ENCODE assay signal across 12 cellular contexts in the genomic region with DNA sequence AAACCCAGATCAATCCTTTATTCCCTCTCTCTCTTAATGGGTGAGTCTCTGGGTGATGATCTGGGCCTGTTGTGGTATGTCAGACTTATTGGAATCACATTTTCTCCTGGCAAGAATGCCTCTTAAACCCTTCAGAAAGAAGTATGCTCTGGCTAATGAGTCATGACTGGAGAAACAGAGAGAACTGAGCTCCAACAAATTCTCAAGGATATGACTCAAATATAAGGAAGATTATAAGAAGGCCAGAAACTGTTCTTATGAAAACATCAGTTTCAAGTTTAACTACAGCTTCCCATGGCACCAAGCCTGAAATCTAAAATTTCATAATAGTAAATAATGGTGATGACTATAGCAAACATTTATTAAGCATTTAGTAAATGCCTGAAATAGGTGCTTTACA.
DNase-seq lines count a peak whose midpoint lies in the region; ATAC-seq, FAIRE-seq and TF ChIP-seq lines count a peak whose summit lies in the region.
"Had no signal": no experiment of that assay in that cellular context is flagged by ENCODE, and none has a peak within 500 bp of the region (broad histone marks: within the 10 kb centered on the region; RNA-seq: fewer than 3 reads in every experiment).

No MANE protein-coding gene starts in this region.

- TF ChIP-seq CTCF in A549 (IDR thresholded peaks at IDR 0.05) (no peak), endothelial cell of umbilical vein (IDR thresholded peaks at IDR 0.05; ENCODE audit: extremely low read depth in 1 of 2, insufficient read depth in 1 of 2, low read depth in 1 of 2, low read length in 2 of 2) (no peak), H9 (conservative IDR thresholded peaks at IDR 0.05) (no peak)

- DNase-seq in A549 (ENCODE audit: low read depth in 1 of 2, low spot score in 1 of 2) (peak; percentile 78 to 93), LoVo (ENCODE audit: low spot score) (peak; percentile 26), endothelial cell of umbilical vein (ENCODE audit: low read depth, low spot score) (peak; percentile 92), H9 (no peak)
- DNase-seq in stimulated activated CD4-positive, alpha-beta T cell treated with anti-CD3 and anti-CD28 coated beads, Interleukin-4, amount 100 ng/mL, for 4 hours = no peak
- DNase-seq: BE2C; effector CD4-positive, alpha-beta T cell; NCI-H1092 treated with DMSO at 0.1 percent for 48 hours; RPMI8226 had no signal

- intact Hi-C loops in endothelial cell of umbilical vein (cut with micrococcal nuclease) = no loop called here

- peak; percentile 84 to 91 for TF ChIP-seq EP300 in A549 (IDR thresholded peaks at IDR 0.05)

- no peaks in the 10 kb centered on the region for H3K4me1 Mint-ChIP-seq in H9

- no peak overlapping the region for H4K5ac ChIP-seq in H9 (ENCODE audit: insufficient read length, low read depth, low read length)

- TF ChIP-seq POLR2A in A549 (IDR thresholded peaks at IDR 0.05; ENCODE audit: low read length) (no peak), endothelial cell of umbilical vein (IDR thresholded peaks at IDR 0.05; ENCODE audit: low read depth, low read length) (no peak)

- H3K27ac Mint-ChIP-seq in H9 = no peak overlapping the region

- no peak overlapping the region for H4K8ac ChIP-seq in H9 (replicated peaks; ENCODE audit: insufficient read length, low read depth, low read length)

- no peak overlapping the region for H3K56ac ChIP-seq in H9 (ENCODE audit: insufficient read length, low read depth, low read length)

- H3K4me3 Mint-ChIP-seq in H9 = no peak overlapping the region

- no peak overlapping the region for H2BK20ac ChIP-seq in H9 (ENCODE audit: low read depth, low read length, poor library complexity, severe bottlenecking)

- FAIRE-seq in A549 (lab: Jason Lieb, UNC) (peak; percentile 93), endothelial cell of umbilical vein (lab: Jason Lieb, UNC) (peak; percentile 79)

- CTCF ChIA-PET in A549 (lab: Yijun Ruan, JAX) (interaction anchor here (1.0 to 1.8 kb wide), 4 partner anchors 16 to 231 kb away, joined by 3 to 11 read pairs (median 5); no protein-coding TSS in a partner anchor), endothelial cell of umbilical vein (lab: Charles Lee) (interaction anchor here (0.6 to 1.3 kb wide), 3 partner anchors 10 to 177 kb away, joined by 3 to 8 read pairs (median 3); no protein-coding TSS in a partner anchor)

- dilution Hi-C loops in endothelial cell of umbilical vein (cut with MboI; ENCODE audit: extremely low pct_ligation_motif_present, low sequenced_read_pairs) = no loop called here

- H3K9me3 ChIP-seq in A549 (peaks cover 30% of the 10 kb centered on the region; the same call in 2 of the 3 replicates), endothelial cell of umbilical vein (replicated peaks; ENCODE audit: control insufficient read depth, insufficient read depth, low read length) (no peaks in the 10 kb centered on the region), mesodermal cell (ENCODE audit: control insufficient read depth, low read length) (no peaks in the 10 kb centered on the region), H9 (ENCODE audit: control insufficient read depth, low read depth, low read length) (no peaks in the 10 kb centered on the region)
- H3K9me3 ChIP-seq: BE2C had no signal

- H2BK12ac ChIP-seq in H9 (ENCODE audit: insufficient read length, low read depth, low read length) = no peak overlapping the region

- H2AK5ac ChIP-seq in H9 (ENCODE audit: insufficient read length, low read length) = no peak overlapping the region

- H3K4me3 ChIP-seq in A549 (no peak overlapping the region), endothelial cell of umbilical vein (replicated peaks in 1 of 3; ENCODE audit: insufficient read depth in 1 of 3, low read depth in 1 of 3, low read length in 3 of 3) (no peak overlapping the region), mesodermal cell (ENCODE audit: extremely low read depth, insufficient read depth, low read length, poor library complexity, severe bottlenecking) (no peak overlapping the region)

- H3K4me1 ChIP-seq in A549 (peaks cover 30% of the 10 kb centered on the region), endothelial cell of umbilical vein (ENCODE audit: control insufficient read depth, extremely low read depth, insufficient read depth, low read length) (peaks cover 14% of the 10 kb centered on the region), mesodermal cell (ENCODE audit: control insufficient read depth, insufficient read depth, low read length, poor library complexity, severe bottlenecking) (peaks cover 16% of the 10 kb centered on the region), H9 (ENCODE audit: insufficient read depth, low read length) (no peaks in the 10 kb centered on the region)
- H3K4me1 ChIP-seq: BE2C had no signal

- H3K23me2 ChIP-seq in H9 (ENCODE audit: insufficient read length, low read depth, low read length, poor library complexity, severe bottlenecking) = no peaks in the 10 kb centered on the region

- H2AFZ ChIP-seq in endothelial cell of umbilical vein (ENCODE audit: low read depth, low read length) = no peak overlapping the region
- H2AFZ ChIP-seq in H9 (ENCODE audit: low read length) = no peak overlapping the region

- no peak overlapping the region for H2BK5ac ChIP-seq in H9 (ENCODE audit: insufficient read length, low read length)

- H3K4me2 ChIP-seq in A549 = peak overlapping the region; percentile 69
- no peak overlapping the region for H3K4me2 ChIP-seq in endothelial cell of umbilical vein (ENCODE audit: insufficient read depth, low read length)
- no peak overlapping the region for H3K4me2 ChIP-seq in H9 (ENCODE audit: insufficient read depth, insufficient read length, low read length)

- no peaks in the 10 kb centered on the region for H3K36me3 ChIP-seq in endothelial cell of umbilical vein (ENCODE audit: control insufficient read depth in 2 of 2, extremely low read depth in 1 of 2, insufficient read depth in 2 of 2, low read length in 2 of 2)
- no peaks in the 10 kb centered on the region for H3K36me3 ChIP-seq in mesodermal cell (ENCODE audit: control insufficient read depth, insufficient read depth, low read length)
- H3K36me3 ChIP-seq: BE2C had no signal

- H3K14ac ChIP-seq in H9 (ENCODE audit: insufficient read depth, low read length) = no peak overlapping the region

- H2BK120ac ChIP-seq in H9 (ENCODE audit: low read depth, low read length, poor library complexity, severe bottlenecking) = no peak overlapping the region

- H3K27me3 Mint-ChIP-seq in H9 (ENCODE audit: low read depth) = no peaks in the 10 kb centered on the region; the same call in 1 of the 2 replicates

- no peak overlapping the region for H3K9ac ChIP-seq in endothelial cell of umbilical vein (replicated peaks; ENCODE audit: extremely low read depth, insufficient read depth, low read length)
- H3K9ac ChIP-seq in H9 (ENCODE audit: extremely low read depth, insufficient read length, low read length) = no peak overlapping the region

- H3K27ac ChIP-seq in A549 = peak overlapping the region; percentile 90 to 91
- peak overlapping the region; percentile 69 for H3K27ac ChIP-seq in endothelial cell of umbilical vein (ENCODE audit: insufficient read depth, low read depth, low read length)
- H3K27ac ChIP-seq in mesodermal cell (ENCODE audit: low read depth, low read length, severe bottlenecking) = peak overlapping the region; percentile 81
- no peak overlapping the region for H3K27ac ChIP-seq in H9 (ENCODE audit: insufficient read length, low read depth, low read length)

- no peak overlapping the region for H3K18ac ChIP-seq in H9 (ENCODE audit: insufficient read length, low read depth, low read length)

- H3K36me3 Mint-ChIP-seq in H9 (ENCODE audit: insufficient read depth in 1 of 3, low read depth in 3 of 3) = no peaks in the 10 kb centered on the region

- BruUV-seq in endothelial cell of umbilical vein (replicated peaks; lab: Mats Ljungman, UMichigan) = no TSS peak

- H3K79me2 ChIP-seq in endothelial cell of umbilical vein (ENCODE audit: control insufficient read depth, insufficient read depth, low read length) (no peaks in the 10 kb centered on the region), H9 (ENCODE audit: insufficient read depth, low read length) (no peaks in the 10 kb centered on the region)

- POLR2A ChIA-PET in A549 (lab: Yijun Ruan, JAX) = interaction anchor here (0.8 to 1.7 kb wide), 3 partner anchors 162 to 225 kb away, joined by 4 to 13 read pairs (median 11); no protein-coding TSS in a partner anchor
- POLR2A ChIA-PET in endothelial cell of umbilical vein (lab: Charles Lee) = no interaction called here

- H3K9me1 ChIP-seq in endothelial cell of umbilical vein (replicated peaks; ENCODE audit: control insufficient read depth, extremely low read depth, insufficient read depth, low read length) = no peaks in the 10 kb centered on the region

- H4K91ac ChIP-seq in H9 (ENCODE audit: insufficient read length, low read depth, low read length) = no peak overlapping the region

- peaks cover 0 to 2% of the 10 kb centered on the region in 2 experiments; a peak in 2 of 5 replicates for H3K9me3 Mint-ChIP-seq in H9

- no peaks in the 10 kb centered on the region for H3K27me3 ChIP-seq in endothelial cell of umbilical vein (ENCODE audit: control insufficient read depth in 2 of 2, insufficient read depth in 2 of 2, low read length in 2 of 2)
- no peaks in the 10 kb centered on the region for H3K27me3 ChIP-seq in H9 (ENCODE audit: insufficient read depth, low read length)
- H3K27me3 ChIP-seq: BE2C had no signal

- H3T11ph ChIP-seq in H9 (ENCODE audit: low read length) = no peak overlapping the region

- no peak overlapping the region for H3K4ac ChIP-seq in H9 (ENCODE audit: low read depth, low read length)

- peak; percentile 25 to 67; a peak in 4 of 5 replicates for TF ChIP-seq RAD21 in A549 (conservative IDR thresholded peaks at IDR 0.05 in 1 of 2, IDR thresholded peaks at IDR 0.05 in 1 of 2)

- H4K20me1 ChIP-seq in endothelial cell of umbilical vein (replicated peaks; ENCODE audit: control insufficient read depth, extremely low read depth, insufficient read depth, low read length) = no peaks in the 10 kb centered on the region
- H4K20me1 ChIP-seq in H9 (ENCODE audit: control insufficient read depth, insufficient read depth, insufficient read length) = no peaks in the 10 kb centered on the region

- H2BK15ac ChIP-seq in H9 (ENCODE audit: low read depth, low read length) = no peak overlapping the region

- ATAC-seq in A549 (peak; percentile 95 to 97), HG03175 (IDR thresholded peaks at IDR 0.05; ENCODE audit: unreplicated experiment) (no peak), HG03469 (IDR thresholded peaks at IDR 0.05; ENCODE audit: unreplicated experiment) (no peak)

- H3K79me1 ChIP-seq in H9 (ENCODE audit: insufficient read depth, low read depth, low read length, poor library complexity, severe bottlenecking) = no peaks in the 10 kb centered on the region

- H3K23ac ChIP-seq in H9 (ENCODE audit: insufficient read length, low read depth, low read length) = no peak overlapping the region

TF ChIP-seq in A549, 52 proteins besides CTCF, POLR2A, EP300 and RAD21 (continues in another document):
- no peak for TF ChIP-seq MYC (IDR thresholded peaks at IDR 0.05; ENCODE audit: borderline replicate concordance, low read length)
- TF ChIP-seq KDM1A (IDR thresholded peaks at IDR 0.05; ENCODE audit: low read depth) = no peak

TF ChIP-seq in endothelial cell of umbilical vein, 7 proteins besides CTCF, POLR2A, EP300 and RAD21 (continues in another document):
- TF ChIP-seq EZH2 (IDR thresholded peaks at IDR 0.05; ENCODE audit: borderline replicate concordance, low read depth, low read length, severe bottlenecking) (no peak), JUN (IDR thresholded peaks at IDR 0.05; ENCODE audit: borderline replicate concordance, insufficient read depth, insufficient read length, low read depth) (peak; percentile 86)

Comparison
In these comparisons a context has a peak if more than half of its experiments do, and no peak if none do; other contexts are left out.
1. ATAC-seq: peak in A549 (2 of 2); none in HG03175 (single experiment) and HG03469 (single experiment).
2. DNase-seq: peak in A549 (2 of 2), LoVo (single experiment) and endothelial cell of umbilical vein (single experiment); none in stimulated activated CD4-positive, alpha-beta T cell treated with anti-CD3 and anti-CD28 coated beads, Interleukin-4, amount 100 ng/mL, for 4 hours (0 of 2) and H9 (single experiment).